Comparison of ENCODE assay signal across 33 cellular contexts in the genomic region with DNA sequence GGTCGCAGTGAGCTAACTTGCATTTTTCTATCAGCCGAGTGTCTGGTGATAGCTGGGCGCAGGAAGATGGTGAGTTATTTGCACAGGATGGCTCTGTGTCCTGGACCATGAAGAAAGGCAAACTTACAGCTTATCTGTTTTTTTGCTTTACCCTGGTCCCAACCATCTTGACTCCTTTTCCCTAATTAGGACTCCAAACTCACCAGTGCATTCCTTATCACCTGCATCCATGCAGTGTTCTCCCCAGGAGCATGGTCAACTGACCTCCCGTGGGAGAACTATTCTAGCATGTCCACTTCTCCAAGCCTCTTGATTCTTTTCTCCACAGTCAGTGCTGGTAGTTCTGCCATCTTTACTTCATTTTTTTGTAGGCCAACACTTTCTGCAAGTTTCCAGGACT.
A peak's percentile ranks its signal among the peaks of the same experiment; 100 is the strongest.
DNase-seq lines count a peak whose midpoint lies in the region; ATAC-seq, FAIRE-seq and TF ChIP-seq lines count a peak whose summit lies in the region.
"Had no signal": no experiment of that assay in that cellular context is flagged by ENCODE, and none has a peak within 500 bp of the region (broad histone marks: within the 10 kb centered on the region; RNA-seq: fewer than 3 reads in every experiment).

No MANE protein-coding gene starts in this region.

- POLR2A ChIA-PET in K562 (lab: Yijun Ruan, JAX) = interaction anchor here (0.6 kb wide), 1 partner anchor 72 kb away, joined by 3 read pairs; no protein-coding TSS in a partner anchor

- no peak for TF ChIP-seq RAD21 in K562 (CRISPR knock-in tag; conservative IDR thresholded peaks at IDR 0.05 in 1 of 2, IDR thresholded peaks at IDR 0.05 in 1 of 2)

- H4K20me1 ChIP-seq in K562 (replicated peaks; ENCODE audit: control insufficient read depth, insufficient read depth, low read length) = no peaks in the 10 kb centered on the region
- H4K20me1 ChIP-seq: BLaER1; BLaER1 treated with 17β-estradiol and CSF1 and Interleukin-3, amounts not matched to agents 10 nM and 100 nM had no signal

- 3% methylated on average over 4 of the region's 4 CpGs for WGBS in K562 (ENCODE audit: insufficient coverage, low coverage, missing lambda C conversion rate)
- WGBS in testis, 2 donors = 45 to 85% methylated on average over 4 of the region's 4 CpGs

- H3K79me2 ChIP-seq in K562 (ENCODE audit: control insufficient read depth, insufficient read depth, low read length) = no peaks in the 10 kb centered on the region

- H3K9me1 ChIP-seq in K562 (ENCODE audit: control insufficient read depth, insufficient read depth, low read length) = no peaks in the 10 kb centered on the region

- H3K27ac ChIP-seq in K562 (ENCODE audit: extremely low read depth, low read depth, low read length) (no peak overlapping the region; the same call in 2 of the 3 replicates), testis (peak overlapping the region in 1 of 2 donors; percentile 29), brain microvascular endothelial cell (no peak overlapping the region)
- H3K27ac ChIP-seq: 22Rv1; A549; BLaER1; BLaER1 treated with 17β-estradiol and CSF1 and Interleukin-3, amounts not matched to agents 10 nM and 100 nM; C4-2B had no signal

- TF ChIP-seq POLR2A in K562 (conservative IDR thresholded peaks at IDR 0.05) = no peak
- no peak for TF ChIP-seq POLR2A in testis (IDR thresholded peaks at IDR 0.05)

- no peak for TF ChIP-seq EP300 in K562 (IDR thresholded peaks at IDR 0.05; ENCODE audit: low read length)

- no peak for TF ChIP-seq CTCF in K562 (IDR thresholded peaks at IDR 0.05 in 2 of 3, conservative IDR thresholded peaks at IDR 0.05 in 1 of 3; ENCODE audit: insufficient read depth in 2 of 3, low read depth in 1 of 3, low read length in 3 of 3)
- TF ChIP-seq CTCF in bronchial epithelial cell (IDR thresholded peaks at IDR 0.05; ENCODE audit: insufficient read depth, low read length, severe bottlenecking) = no peak
- TF ChIP-seq CTCF in testis (IDR thresholded peaks at IDR 0.05) = no peak
- no peak for TF ChIP-seq CTCF in brain microvascular endothelial cell (IDR thresholded peaks at IDR 0.05; ENCODE audit: low read depth, low read length, missing control alignments)

- H3K36me3 ChIP-seq in K562 (ENCODE audit: control insufficient read depth, insufficient read depth, low read length) (no peaks in the 10 kb centered on the region), bronchial epithelial cell (ENCODE audit: control insufficient read depth, insufficient read depth, low read length) (no peaks in the 10 kb centered on the region), testis (ENCODE audit: low read depth, missing control alignments) (no peaks in the 10 kb centered on the region), brain microvascular endothelial cell (replicated peaks) (no peaks in the 10 kb centered on the region)
- H3K36me3 ChIP-seq: BE2C; BLaER1; BLaER1 treated with 17β-estradiol and CSF1 and Interleukin-3, amounts not matched to agents 10 nM and 100 nM had no signal

- peak overlapping the region; percentile 19; the same call in 1 of the 2 replicates for H3K4me2 ChIP-seq in K562 (ENCODE audit: insufficient read depth, low read length)
- H3K4me2 ChIP-seq: A549; BLaER1; BLaER1 treated with 17β-estradiol and CSF1 and Interleukin-3, amounts not matched to agents 10 nM and 100 nM had no signal

- H3K9me3 ChIP-seq in K562 (replicated peaks; ENCODE audit: control insufficient read depth, insufficient read depth, low read depth, low read length) = no peaks in the 10 kb centered on the region
- H3K9me3 ChIP-seq in testis = no peaks in the 10 kb centered on the region
- H3K9me3 ChIP-seq: A549; BE2C; BLaER1; BLaER1 treated with 17β-estradiol and CSF1 and Interleukin-3, amounts not matched to agents 10 nM and 100 nM; Caco-2 had no signal

- peak overlapping the region; percentile 5; the same call in 1 of the 2 replicates for H2AFZ ChIP-seq in K562 (ENCODE audit: low read depth, low read length)

- H3K27me3 ChIP-seq in K562 (ENCODE audit: control insufficient read depth in 2 of 2, insufficient read depth in 2 of 2, low read length in 2 of 2) (no peaks in the 10 kb centered on the region), bronchial epithelial cell (ENCODE audit: control insufficient read depth, insufficient read depth, low read length) (no peaks in the 10 kb centered on the region), testis (no peaks in the 10 kb centered on the region), brain microvascular endothelial cell (replicated peaks) (no peaks in the 10 kb centered on the region)
- H3K27me3 ChIP-seq: BE2C; BLaER1; BLaER1 treated with 17β-estradiol and CSF1 and Interleukin-3, amounts not matched to agents 10 nM and 100 nM had no signal

- no TSS peak for BruUV-seq in K562 (replicated peaks; lab: Mats Ljungman, UMichigan)

- H3K4me3 ChIP-seq in K562 (no peak overlapping the region), bronchial epithelial cell (ENCODE audit: low read depth, low read length) (no peak overlapping the region), testis (no peak overlapping the region), brain microvascular endothelial cell (ENCODE audit: low read depth, low read length) (no peak overlapping the region)
- H3K4me3 ChIP-seq: A549; BLaER1; BLaER1 treated with 17β-estradiol and CSF1 and Interleukin-3, amounts not matched to agents 10 nM and 100 nM had no signal

- FAIRE-seq in K562 (lab: Jason Lieb, UNC) (peak; percentile 65), bronchial epithelial cell (lab: Jason Lieb, UNC) (peak; percentile 18)
- FAIRE-seq: A204.1, A549, D721Med had no signal

- no peak overlapping the region for H3K9ac ChIP-seq in K562 (ENCODE audit: insufficient read depth in 1 of 2, low read depth in 2 of 2, low read length in 2 of 2)
- H3K9ac ChIP-seq: BLaER1; BLaER1 treated with 17β-estradiol and CSF1 and Interleukin-3, amounts not matched to agents 10 nM and 100 nM had no signal

- in situ Hi-C loops in K562 (cut with MboI) = no loop called here
- in situ Hi-C loops in brain microvascular endothelial cell (cut with HindIII; ENCODE audit: low pct_ligation_motif_present, low sequenced_read_pairs) = no loop called here

- intact Hi-C loops in K562 (cut with micrococcal nuclease) (no loop called here), testis (cut with DNase I; ENCODE audit: low total_unique reads) (no loop called here)

- DNase-seq in K562 (ENCODE audit: extremely low read depth in 1 of 4, low spot score in 3 of 4) (peak in 1 of 4 experiments; percentile 54), bronchial epithelial cell (ENCODE audit: low read depth) (no peak), testis (peak; percentile 72), brain microvascular endothelial cell (no peak)
- DNase-seq: 8988T; ACHN; AML-193; BE2C; C1 segment of cervical spinal cord; Caco-2; Calu3; CD4-positive, alpha-beta memory T cell; CD4-positive, alpha-beta T cell; CD4-positive, CD25-positive, alpha-beta regulatory T cell; CD8-positive, alpha-beta memory T cell; CD8-positive, alpha-beta T cell; COR-L47; DMS 273 treated with DMSO at 0.1 percent for 48 hours; DMS153; DMS53; DMS79; DMS79 treated with DMSO at 0.1 percent for 48 hours; DND-41; EL had no signal

- CTCF ChIA-PET in K562 (lab: Yijun Ruan, JAX; ENCODE audit: low intra/inter-chr PET ratio) = no interaction called here

- ATAC-seq in K562 = no peak; the same call in 2 of the 3 replicates
- no peak for ATAC-seq in GM21529 (IDR thresholded peaks at IDR 0.05; ENCODE audit: unreplicated experiment)
- ATAC-seq in GM21786 (IDR thresholded peaks at IDR 0.05; ENCODE audit: unreplicated experiment) = no peak
- ATAC-seq: A549; CD8-positive, alpha-beta T cell had no signal

- H3K4me1 ChIP-seq in K562 (replicated peaks in 1 of 2; ENCODE audit: control insufficient read depth in 2 of 2, insufficient read depth in 2 of 2, low read length in 2 of 2) (peaks cover 11 to 34% of the 10 kb centered on the region in 2 experiments; a peak in 3 of 5 replicates), testis (no peaks in the 10 kb centered on the region)
- H3K4me1 ChIP-seq: A549; BE2C; BLaER1; BLaER1 treated with 17β-estradiol and CSF1 and Interleukin-3, amounts not matched to agents 10 nM and 100 nM; Caco-2 had no signal

TF ChIP-seq in K562, 482 proteins besides CTCF, POLR2A, EP300 and RAD21 (continues in another document):
- TF ChIP-seq RCOR1 (IDR thresholded peaks at IDR 0.05; ENCODE audit: borderline replicate concordance in 1 of 2, low read depth in 2 of 2, low read length in 2 of 2) = 0 out of 4 replicates have a peak, but pooled peaks of 1 of the 2 experiments have one; percentile 8
- no peak for TF ChIP-seq ZNF551 (CRISPR knock-in tag; IDR thresholded peaks at IDR 0.05)
- TF ChIP-seq FOS (IDR thresholded peaks at IDR 0.05; ENCODE audit: extremely low read depth, insufficient read length) = no peak
- TF ChIP-seq SMARCA4 (IDR thresholded peaks at IDR 0.05) = peak; percentile 17; the same call in 1 of the 2 replicates
- TF ChIP-seq RBM22 (IDR thresholded peaks at IDR 0.05; ENCODE audit: low read depth, low read length, poor library complexity, severe bottlenecking) = no peak
- TF ChIP-seq, protein P1, sequence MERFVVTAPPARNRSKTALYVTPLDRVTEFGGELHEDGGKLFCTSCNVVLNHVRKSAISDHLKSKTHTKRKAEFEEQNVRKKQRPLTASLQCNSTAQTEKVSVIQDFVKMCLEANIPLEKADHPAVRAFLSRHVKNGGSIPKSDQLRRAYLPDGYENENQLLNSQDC (CRISPR knock-in tag; IDR thresholded peaks at IDR 0.05) = no peak
- TF ChIP-seq, protein P2, sequence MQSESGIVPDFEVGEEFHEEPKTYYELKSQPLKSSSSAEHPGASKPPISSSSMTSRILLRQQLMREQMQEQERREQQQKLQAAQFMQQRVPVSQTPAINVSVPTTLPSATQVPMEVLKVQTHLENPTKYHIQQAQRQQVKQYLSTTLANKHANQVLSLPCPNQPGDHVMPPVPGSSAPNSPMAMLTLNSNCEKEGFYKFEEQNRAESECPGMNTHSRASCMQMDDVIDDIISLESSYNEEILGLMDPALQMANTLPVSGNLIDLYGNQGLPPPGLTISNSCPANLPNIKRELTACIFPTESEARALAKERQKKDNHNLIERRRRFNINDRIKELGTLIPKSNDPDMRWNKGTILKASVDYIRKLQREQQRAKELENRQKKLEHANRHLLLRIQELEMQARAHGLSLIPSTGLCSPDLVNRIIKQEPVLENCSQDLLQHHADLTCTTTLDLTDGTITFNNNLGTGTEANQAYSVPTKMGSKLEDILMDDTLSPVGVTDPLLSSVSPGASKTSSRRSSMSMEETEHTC (IDR thresholded peaks at IDR 0.05) = no peak
- no peak for TF ChIP-seq SIN3A (IDR thresholded peaks at IDR 0.05; ENCODE audit: borderline replicate concordance in 2 of 2, control insufficient read depth in 1 of 2, low read depth in 2 of 2, low read length in 2 of 2)
